In the genomic region with DNA sequence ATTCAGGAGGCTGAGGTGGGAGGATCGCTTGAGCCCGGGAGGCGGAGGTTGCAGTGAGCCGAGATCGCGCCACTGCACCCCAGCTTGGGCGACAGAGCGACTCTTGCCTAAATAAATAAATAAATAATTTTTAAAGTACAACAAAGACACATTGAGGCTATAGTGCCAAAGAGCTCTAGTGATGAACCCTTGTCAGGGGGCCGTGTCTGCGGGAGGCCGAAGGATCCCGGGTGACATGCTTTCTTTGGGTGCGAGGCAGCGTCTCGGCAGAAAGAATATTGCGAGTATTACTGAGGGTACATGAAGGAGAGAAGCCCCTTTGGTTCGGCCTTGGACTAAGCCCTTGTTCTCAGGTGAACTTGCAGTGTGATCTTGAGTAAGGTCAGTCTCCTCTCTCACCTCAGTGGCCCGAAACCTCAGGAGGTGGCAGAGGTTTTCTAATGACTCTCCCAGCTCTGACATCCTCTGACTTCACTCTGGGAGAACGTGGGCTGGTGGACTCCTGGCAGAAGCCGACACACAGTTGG, we compare ENCODE assay signal across 8 cellular contexts. TPM values are rescaled to one million over a fixed set of nuclear protein-coding genes. Genes with fewer than 3 reads are reported as not detected.
DNase-seq lines count a peak whose midpoint lies in the region; ATAC-seq and TF ChIP-seq lines count a peak whose summit lies in the region.

No MANE protein-coding gene starts in this region.

- H3K9me3 Mint-ChIP-seq in activated CD4-positive, alpha-beta T cell treated with anti-CD3 and anti-CD28 coated beads, Interleukin-2, amount 10 ng/mL, durations not matched to agents 24 days and 14 days = no peaks in the 10 kb centered on the region

- peaks cover 21% of the 10 kb centered on the region for H3K27me3 Mint-ChIP-seq in activated CD4-positive, alpha-beta T cell treated with anti-CD3 and anti-CD28 coated beads, Interleukin-2, amount 10 ng/mL, durations not matched to agents 24 days and 14 days

- H3K4me1 ChIP-seq in ascending aorta = peaks cover 0 to 9% of the 10 kb centered on the region in 2 donors
- peaks cover 2 to 31% of the 10 kb centered on the region in 2 donors for H3K4me1 ChIP-seq in left lung

- H3K4me3 Mint-ChIP-seq in activated CD4-positive, alpha-beta T cell treated with anti-CD3 and anti-CD28 coated beads, Interleukin-2, amount 10 ng/mL, durations not matched to agents 24 days and 14 days = peak overlapping the region; percentile 97

- H3K27ac Mint-ChIP-seq in activated CD4-positive, alpha-beta T cell treated with anti-CD3 and anti-CD28 coated beads, Interleukin-2, amount 10 ng/mL, durations not matched to agents 24 days and 14 days = peak overlapping the region; percentile 54

- TF ChIP-seq CTCF in ascending aorta (IDR thresholded peaks at IDR 0.05) (no peak), left lung (IDR thresholded peaks at IDR 0.05) (no peak)

- peak overlapping the region; percentile 86 to 95 for H3K4me3 ChIP-seq in ascending aorta
- peak overlapping the region; percentile 87 to 90 for H3K4me3 ChIP-seq in left lung

- intact Hi-C loops in activated CD4-positive, alpha-beta T cell treated with anti-CD3 and anti-CD28 coated beads, Interleukin-2, amount 10 ng/mL, durations not matched to agents 24 days and 14 days (cut with micrococcal nuclease) = loop anchor here (1.0 to 5.0 kb wide), 3 partner anchors 14 to 154 kb away; partner anchors contain the start of genes CCIN and CLTA
- intact Hi-C loops in ascending aorta (cut with DNase I) = loop anchor here (5.0 to 10.0 kb wide), 3 partner anchors 221 to 922 kb away; partner anchors contain the start of genes ATOSB, GNE, HINT2 and SPAG8
- intact Hi-C loops in left lung (cut with DNase I) = no loop called here

- H3K27me3 ChIP-seq in ascending aorta (no peaks in the 10 kb centered on the region), left lung (peaks cover 0 to 16% of the 10 kb centered on the region in 2 donors)

- no peak for ATAC-seq in left lung
- no peak for ATAC-seq in GM19455 (IDR thresholded peaks at IDR 0.05; ENCODE audit: unreplicated experiment)

- peak overlapping the region; percentile 12 to 86 for H3K27ac ChIP-seq in ascending aorta
- H3K27ac ChIP-seq in left lung = no peak overlapping the region
- H3K27ac ChIP-seq in temporal lobe (ENCODE audit: low read depth, low read length) = peak overlapping the region; percentile 47

- peaks cover 25% of the 10 kb centered on the region for H3K4me1 Mint-ChIP-seq in activated CD4-positive, alpha-beta T cell treated with anti-CD3 and anti-CD28 coated beads, Interleukin-2, amount 10 ng/mL, durations not matched to agents 24 days and 14 days

- H3K36me3 ChIP-seq in ascending aorta (no peaks in the 10 kb centered on the region), left lung (no peaks in the 10 kb centered on the region)

- no peaks in the 10 kb centered on the region for H3K9me3 ChIP-seq in ascending aorta
- H3K9me3 ChIP-seq in left lung = no peaks in the 10 kb centered on the region

- DNase-seq in activated CD4-positive, alpha-beta T cell treated with anti-CD3 and anti-CD28 coated beads, Interleukin-2, amount 10 ng/mL, durations not matched to agents 24 days and 14 days = no peak
- DNase-seq in activated CD4-positive, alpha-beta T cell treated with anti-CD3 and anti-CD28 coated beads, Interleukin-2, amount 50 U/mL, for 4 hours = no peak
- DNase-seq in ascending aorta (ENCODE audit: low spot score in 2 of 2) = no peak
- no peak for DNase-seq in left lung
- no peak for DNase-seq in stimulated activated CD8-positive, alpha-beta memory T cell treated with anti-CD3 and anti-CD28 coated beads, Interleukin-4, amount 100 ng/mL, for 48 hours
- DNase-seq in AG20443 (ENCODE audit: low spot score) = no peak

- H3K36me3 Mint-ChIP-seq in activated CD4-positive, alpha-beta T cell treated with anti-CD3 and anti-CD28 coated beads, Interleukin-2, amount 10 ng/mL, durations not matched to agents 24 days and 14 days (ENCODE audit: low read depth) = peaks cover 2% of the 10 kb centered on the region

RNA-seq across cellular contexts. Expression of gene RECK, which starts 0.4 kb away (rescaled TPM):
- 3.9 and 4.3 TPM in 2 replicates for total RNA-seq in activated CD4-positive, alpha-beta T cell treated with anti-CD3 and anti-CD28 coated beads, Interleukin-2, amount 10 ng/mL, durations not matched to agents 24 days and 14 days
- total RNA-seq in ascending aorta (5.7 TPM), left lung (10 to 100 TPM; 18.5 to 20.7 TPM), temporal lobe (8.6 TPM)

Comparison
In these comparisons a context has a peak if more than half of its experiments do, and no peak if none do; other contexts are left out.
1. H3K27ac ChIP-seq: peak in ascending aorta (2 of 2) and temporal lobe (single experiment); none in left lung (0 of 2).
2. intact Hi-C loops: an anchor here in activated CD4-positive, alpha-beta T cell treated with anti-CD3 and anti-CD28 coated beads, Interleukin-2, amount 10 ng/mL, durations not matched to agents 24 days and 14 days (1.0 to 5.0 kb wide) and ascending aorta (5.0 to 10.0 kb wide); none called in left lung.